Comparison of ENCODE assay signal across 19 cellular contexts in genomic region chr11:70460959-70461358, GRCh38.
"Had no signal": no experiment of that assay in that cellular context is flagged by ENCODE, and none has a peak within 500 bp of the region (broad histone marks: within the 10 kb centered on the region; RNA-seq: fewer than 3 reads in every experiment).

No MANE protein-coding gene starts in this region.

- H3K36me3 ChIP-seq: esophagus muscularis mucosa, gastroesophageal sphincter, neutrophil, suprapubic skin, thyroid gland, uterus had no signal

- H3K27ac Mint-ChIP-seq: dendritic cell treated with granulocyte-macrophage colony-stimulating factor and Interleukin-4, amounts not matched to agents 40 ng/mL and 50 ng/mL, for 4 days; effector memory CD8-positive, alpha-beta T cell; naive B cell; nephron; stimulated activated effector memory CD8-positive, alpha-beta T cell treated with anti-CD3 and anti-CD28 coated beads, Interleukin-12 subunit alpha, Interleukin-12 subunit beta, amount 100 ng/mL, for 72 hours; type B pancreatic cell had no signal

- DNase-seq: effector memory CD8-positive, alpha-beta T cell; mesendoderm; naive B cell; right cardiac atrium; stimulated activated CD4-positive, alpha-beta T cell treated with anti-CD3 and anti-CD28 coated beads, Interleukin-2, amount 100 ng/mL, for 48 hours; stimulated activated CD8-positive, alpha-beta memory T cell treated with anti-CD3 and anti-CD28 coated beads, Interleukin-4, amount 100 ng/mL, for 48 hours; stimulated activated naive CD8-positive, alpha-beta T cell treated with anti-CD3 and anti-CD28 coated beads, Interleukin-15, Interleukin-2, amounts not matched to agents 100 U/mL and 50 U/mL, for 24 hours; thyroid gland; uterus had no signal

- H3K9me3 Mint-ChIP-seq: dendritic cell treated with granulocyte-macrophage colony-stimulating factor and Interleukin-4, amounts not matched to agents 40 ng/mL and 50 ng/mL, for 4 days; effector memory CD8-positive, alpha-beta T cell; nephron; stimulated activated effector memory CD8-positive, alpha-beta T cell treated with anti-CD3 and anti-CD28 coated beads, Interleukin-12 subunit alpha, Interleukin-12 subunit beta, amount 100 ng/mL, for 72 hours; type B pancreatic cell had no signal

- H3K27ac ChIP-seq: epithelial cell of prostate, esophagus muscularis mucosa, gastroesophageal sphincter, neutrophil, suprapubic skin, thyroid gland, uterus had no signal

- H3K4me1 Mint-ChIP-seq: nephron had no signal

- H3K27me3 ChIP-seq: thyroid gland, uterus had no signal

- ATAC-seq: effector memory CD8-positive, alpha-beta T cell; gastroesophageal sphincter; right cardiac atrium; stimulated activated effector memory CD8-positive, alpha-beta T cell treated with anti-CD3 and anti-CD28 coated beads, Interleukin-12 subunit alpha, Interleukin-12 subunit beta, amount 100 ng/mL, for 72 hours; stimulated activated naive CD8-positive, alpha-beta T cell treated with anti-CD3 and anti-CD28 coated beads, Interleukin-15, Interleukin-2, amounts not matched to agents 100 U/mL and 50 U/mL, for 24 hours had no signal

- H3K4me1 ChIP-seq: gastroesophageal sphincter, thyroid gland, uterus had no signal

- H3K4me2 ChIP-seq: smooth muscle cell had no signal

- H3K4me3 Mint-ChIP-seq: dendritic cell treated with granulocyte-macrophage colony-stimulating factor and Interleukin-4, amounts not matched to agents 40 ng/mL and 50 ng/mL, for 4 days; effector memory CD8-positive, alpha-beta T cell; nephron; stimulated activated effector memory CD8-positive, alpha-beta T cell treated with anti-CD3 and anti-CD28 coated beads, Interleukin-12 subunit alpha, Interleukin-12 subunit beta, amount 100 ng/mL, for 72 hours; type B pancreatic cell had no signal

- H3K36me3 Mint-ChIP-seq: naive B cell; stimulated activated effector memory CD8-positive, alpha-beta T cell treated with anti-CD3 and anti-CD28 coated beads, Interleukin-12 subunit alpha, Interleukin-12 subunit beta, amount 100 ng/mL, for 72 hours; type B pancreatic cell had no signal

- H3K4me3 ChIP-seq: esophagus muscularis mucosa, gastroesophageal sphincter, smooth muscle cell, suprapubic skin, thyroid gland, uterus had no signal

- H3K9me3 ChIP-seq: esophagus muscularis mucosa, gastroesophageal sphincter, neutrophil, suprapubic skin, thyroid gland, uterus had no signal
